16 cellular contexts compared by ENCODE assay signal in the genomic region with DNA sequence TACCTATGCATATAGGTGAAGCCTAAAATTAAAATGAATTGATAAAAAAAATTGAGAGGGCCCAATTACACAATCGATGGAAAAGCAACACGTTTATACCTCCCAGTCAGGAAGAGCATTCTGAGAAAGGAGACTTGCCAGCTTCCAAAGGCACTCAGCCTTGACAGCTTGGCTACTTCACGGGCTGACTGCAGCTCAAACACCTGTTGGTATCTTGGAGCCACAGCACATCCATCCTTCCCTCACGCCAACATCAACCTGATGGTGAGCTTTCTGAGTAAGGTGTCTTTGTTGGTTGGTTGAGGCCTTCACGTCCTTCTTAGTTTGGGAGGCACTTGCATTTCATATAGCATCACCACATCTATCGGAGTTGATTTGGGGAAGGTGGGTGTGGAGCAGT.
A peak's percentile ranks its signal among the peaks of the same experiment; 100 is the strongest.
DNase-seq lines count a peak whose midpoint lies in the region; ATAC-seq, FAIRE-seq and TF ChIP-seq lines count a peak whose summit lies in the region.
"Had no signal": no experiment of that assay in that cellular context is flagged by ENCODE, and none has a peak within 500 bp of the region (broad histone marks: within the 10 kb centered on the region; RNA-seq: fewer than 3 reads in every experiment).

No MANE protein-coding gene starts in this region.

- peak overlapping the region; percentile 9 for H3K4me3 ChIP-seq in thoracic aorta
- H3K4me3 ChIP-seq: adrenal gland, gastrocnemius medialis, lung had no signal

- H3K27me3 ChIP-seq in thoracic aorta (replicated peaks; ENCODE audit: insufficient read depth) = no peaks in the 10 kb centered on the region
- H3K27me3 ChIP-seq: BE2C, gastrocnemius medialis had no signal

- no peak for ATAC-seq in activated naive CD4-positive, alpha-beta T cell treated with anti-CD3 and anti-CD28 coated beads, Interleukin-2, amount 50 U/mL, for 72 hours
- ATAC-seq in thoracic aorta (ENCODE audit: insufficient number of reproducible peaks, low FRiP score, low read depth) (no peak), GM18867 (IDR thresholded peaks at IDR 0.05; ENCODE audit: unreplicated experiment) (no peak), HG03521 (IDR thresholded peaks at IDR 0.05; ENCODE audit: unreplicated experiment) (no peak)
- ATAC-seq: gastrocnemius medialis; natural killer cell treated with Interleukin-12 subunit alpha and Interleukin-12 subunit beta and Interleukin-15 and Interleukin-18, amount 100 ng/mL, for 72 hours had no signal

- H3K4me1 Mint-ChIP-seq in activated naive CD4-positive, alpha-beta T cell treated with anti-CD3 and anti-CD28 coated beads, Interleukin-2, amount 50 U/mL, for 24 hours = peaks cover 65% of the 10 kb centered on the region

- H3K36me3 ChIP-seq in thoracic aorta = no peaks in the 10 kb centered on the region
- H3K36me3 ChIP-seq: adrenal gland, BE2C, gastrocnemius medialis had no signal

- H3K9me3 Mint-ChIP-seq in activated naive CD4-positive, alpha-beta T cell treated with anti-CD3 and anti-CD28 coated beads, Interleukin-2, amount 50 U/mL, for 24 hours = no peaks in the 10 kb centered on the region
- H3K9me3 Mint-ChIP-seq in activated naive CD4-positive, alpha-beta T cell treated with anti-CD3 and anti-CD28 coated beads, Interleukin-2, amount 50 U/mL, for 72 hours = no peaks in the 10 kb centered on the region
- H3K9me3 Mint-ChIP-seq: natural killer cell treated with Interleukin-12 subunit alpha and Interleukin-12 subunit beta and Interleukin-15 and Interleukin-18, amount 100 ng/mL, for 72 hours had no signal

- peaks cover 3 to 25% of the 10 kb centered on the region in 2 donors for H3K4me1 ChIP-seq in thoracic aorta (ENCODE audit: control insufficient read depth in 1 of 2, low read depth in 2 of 2)
- H3K4me1 ChIP-seq: adrenal gland, BE2C, gastrocnemius medialis had no signal

- no peak for DNase-seq in activated naive CD4-positive, alpha-beta T cell treated with anti-CD3 and anti-CD28 coated beads, Interleukin-2, amount 50 U/mL, for 72 hours (ENCODE audit: low spot score in 2 of 2)
- DNase-seq in RCC 7860 (ENCODE audit: low spot score) = no peak
- no peak for DNase-seq in epithelial cell of prostate (ENCODE audit: low read depth, low spot score)
- no peak for DNase-seq in thoracic aorta (ENCODE audit: low spot score)
- DNase-seq: adrenal gland, BE2C, DND-41, gastrocnemius medialis, Kasumi-1, NCI-H1417 treated with DMSO at 0.1 percent for 48 hours, NCI-H2227 treated with DMSO at 0.1 percent for 48 hours had no signal

- no peaks in the 10 kb centered on the region for H3K27me3 Mint-ChIP-seq in activated naive CD4-positive, alpha-beta T cell treated with anti-CD3 and anti-CD28 coated beads, Interleukin-2, amount 50 U/mL, for 24 hours

- FAIRE-seq in RCC 7860 (lab: Jason Lieb, UNC) = peak; percentile 2

- H3K4me3 Mint-ChIP-seq in activated naive CD4-positive, alpha-beta T cell treated with anti-CD3 and anti-CD28 coated beads, Interleukin-2, amount 50 U/mL, for 24 hours = no peak overlapping the region

- H3K9me3 ChIP-seq in thoracic aorta = no peaks in the 10 kb centered on the region
- H3K9me3 ChIP-seq: adrenal gland, BE2C, gastrocnemius medialis had no signal

- H3K27ac ChIP-seq in epithelial cell of prostate = peak overlapping the region; percentile 96
- peak overlapping the region; percentile 53 to 59 for H3K27ac ChIP-seq in thoracic aorta
- H3K27ac ChIP-seq: adrenal gland, gastrocnemius medialis had no signal

- peaks cover 17% of the 10 kb centered on the region for H3K36me3 Mint-ChIP-seq in activated naive CD4-positive, alpha-beta T cell treated with anti-CD3 and anti-CD28 coated beads, Interleukin-2, amount 50 U/mL, for 24 hours
- peaks cover 9 to 13% of the 10 kb centered on the region in 2 donors for H3K36me3 Mint-ChIP-seq in activated naive CD4-positive, alpha-beta T cell treated with anti-CD3 and anti-CD28 coated beads, Interleukin-2, amount 50 U/mL, for 72 hours
- H3K36me3 Mint-ChIP-seq: natural killer cell treated with Interleukin-12 subunit alpha and Interleukin-12 subunit beta and Interleukin-15 and Interleukin-18, amount 100 ng/mL, for 72 hours had no signal

- TF ChIP-seq CTCF in thoracic aorta (IDR thresholded peaks at IDR 0.05) = no peak

- peak overlapping the region; percentile 62 for H3K27ac Mint-ChIP-seq in activated naive CD4-positive, alpha-beta T cell treated with anti-CD3 and anti-CD28 coated beads, Interleukin-2, amount 50 U/mL, for 24 hours
- H3K27ac Mint-ChIP-seq in activated naive CD4-positive, alpha-beta T cell treated with anti-CD3 and anti-CD28 coated beads, Interleukin-2, amount 50 U/mL, for 72 hours = peak overlapping the region in 1 of 2 donors; percentile 71
